Comparison of ENCODE assay signal across 1 cellular context in genomic region chr11:45896392-45897068, GRCh38.
TF ChIP-seq lines count a peak whose summit lies in the region.

No MANE protein-coding gene starts in this region.

TF ChIP-seq in HepG2, 621 proteins besides CTCF, POLR2A, EP300 and RAD21 (continued from another document):
- TF ChIP-seq ZNF281 (CRISPR knock-in tag; IDR thresholded peaks at IDR 0.05; ENCODE audit: borderline replicate concordance) (no peak), PRMT3 (CRISPR knock-in tag; IDR thresholded peaks at IDR 0.05; ENCODE audit: borderline replicate concordance, low read depth) (no peak), NPAS2 (CRISPR knock-in tag; IDR thresholded peaks at IDR 0.05; ENCODE audit: borderline replicate concordance) (no peak), ZNF639 (CRISPR knock-in tag; conservative IDR thresholded peaks at IDR 0.05) (no peak), ZNF547 (CRISPR knock-in tag; IDR thresholded peaks at IDR 0.05) (no peak), ZNF30 (CRISPR knock-in tag; IDR thresholded peaks at IDR 0.05) (no peak), PPARG (CRISPR knock-in tag; conservative IDR thresholded peaks at IDR 0.05) (no peak), ZNF616 (CRISPR knock-in tag; IDR thresholded peaks at IDR 0.05; ENCODE audit: low read depth) (no peak), NCOA5 (CRISPR knock-in tag; IDR thresholded peaks at IDR 0.05) (no peak), SNAI1 (CRISPR knock-in tag; IDR thresholded peaks at IDR 0.05; ENCODE audit: borderline replicate concordance) (no peak)
